ENCODE assay signal across 11 cellular contexts in genomic region chr11:8685820-8686219, GRCh38. TPM values are rescaled to one million over a fixed set of nuclear protein-coding genes. Genes with fewer than 3 reads are reported as not detected.
DNase-seq lines count a peak whose midpoint lies in the region; ATAC-seq, FAIRE-seq and TF ChIP-seq lines count a peak whose summit lies in the region.
"Had no signal": no experiment of that assay in that cellular context is flagged by ENCODE, and none has a peak within 500 bp of the region (broad histone marks: within the 10 kb centered on the region; RNA-seq: fewer than 3 reads in every experiment).

No MANE protein-coding gene starts in this region.

- DNase-seq in CD4-positive, alpha-beta T cell, result no peak
- DNase-seq in HCT116 (ENCODE audit: low read depth, low spot score) (no peak), T-helper 17 cell (no peak), mesendoderm (no peak), NCI-H2107 (lab: John Stamatoyannopoulos, UW) (no peak), kidney (no peak), NCI-H774 (lab: John Stamatoyannopoulos, UW) (no peak)
- DNase-seq: activated naive CD8-positive, alpha-beta T cell treated with anti-CD3 and anti-CD28 coated beads, Interleukin-2, amount 10 ng/mL, durations not matched to agents 7 days and 5 days; KBM-7; NCI-H2171; RPMI8226 had no signal

- ATAC-seq in CD4-positive, alpha-beta T cell (ENCODE audit: poor library complexity), result no peak
- ATAC-seq in HCT116, result no peak
- ATAC-seq in T-helper 17 cell, result no peak

- no peaks in the 10 kb centered on the region for H3K9me2 ChIP-seq in HCT116 (ENCODE audit: insufficient read depth)

- H3K36me3 ChIP-seq in HCT116 (ENCODE audit: control insufficient read depth in 1 of 2, insufficient read depth in 2 of 2, low read length in 2 of 2), result peaks cover 24 to 42% of the 10 kb centered on the region in 2 experiments
- peaks cover 12% of the 10 kb centered on the region for H3K36me3 ChIP-seq in mesendoderm (ENCODE audit: control insufficient read depth, insufficient read depth, low read length)
- H3K36me3 ChIP-seq in kidney (ENCODE audit: control insufficient read depth in 1 of 2, insufficient read depth in 2 of 2, low read length in 2 of 2), result peaks cover 19 to 29% of the 10 kb centered on the region in 2 donors

- FAIRE-seq in kidney (lab: Jason Lieb, UNC), result no peak

- peak overlapping the region; percentile 99 for H3K27ac Mint-ChIP-seq in CD4-positive, alpha-beta T cell
- H3K27ac Mint-ChIP-seq in T-helper 17 cell, result peak overlapping the region; percentile 95

- H3K9me3 Mint-ChIP-seq in CD4-positive, alpha-beta T cell, result no peaks in the 10 kb centered on the region
- H3K9me3 Mint-ChIP-seq: activated naive CD8-positive, alpha-beta T cell treated with anti-CD3 and anti-CD28 coated beads, Interleukin-2, amount 10 ng/mL, durations not matched to agents 7 days and 5 days had no signal

- POLR2A ChIA-PET in CD4-positive, alpha-beta T cell (lab: Charles Lee), result no interaction called here
- POLR2A ChIA-PET in HCT116 (lab: Charles Lee), result interaction anchor here (1.5 kb wide), 1 partner anchor 29 kb away, joined by 3 read pairs; no protein-coding TSS in a partner anchor

- H4K8ac ChIP-seq in mesendoderm (ENCODE audit: low read depth, low read length), result no peak overlapping the region

- intact Hi-C loops in CD4-positive, alpha-beta T cell (cut with DNase I, micrococcal nuclease), result loop anchor here (5.0 to 10.0 kb wide), 8 partner anchors 319 to 1859 kb away; partner anchors contain the start of genes ADM (in 1 of the 2), AMPD3 (in 1 of the 2), IPO7 (in 1 of the 2) and NRIP3 (in 1 of the 2)
- intact Hi-C loops in HCT116 (cut with micrococcal nuclease), result loop anchor here (5.0 kb wide), 2 partner anchors 186 to 276 kb away; partner anchors contain the start of gene TMEM9B
- intact Hi-C loops in kidney (cut with DNase I), result no loop called here

- no peak overlapping the region for H4K5ac ChIP-seq in mesendoderm (ENCODE audit: low read length)

- TF ChIP-seq POLR2A in HCT116 (IDR thresholded peaks at IDR 0.05; ENCODE audit: borderline replicate concordance, extremely low read depth, insufficient read depth, insufficient read length), result no peak

- peaks cover 68% of the 10 kb centered on the region for H3K79me2 ChIP-seq in HCT116 (ENCODE audit: insufficient read depth, low read length)
- peaks cover 27% of the 10 kb centered on the region for H3K79me2 ChIP-seq in mesendoderm (ENCODE audit: control insufficient read depth, insufficient read depth, low read length)

- no peak overlapping the region for H2AK5ac ChIP-seq in mesendoderm (ENCODE audit: low read length)

- H3K23ac ChIP-seq in mesendoderm (ENCODE audit: low read length), result no peak overlapping the region

- WGBS in mesendoderm (ENCODE audit: extremely low coverage, insufficient coverage, low lambda C conversion rate), result no CpG with 5 or more reads among the region's 2 CpGs

- H3K9me3 ChIP-seq in CD4-positive, alpha-beta T cell (ENCODE audit: control insufficient read depth, low read length), result no peaks in the 10 kb centered on the region
- H3K9me3 ChIP-seq in HCT116 (ENCODE audit: control insufficient read depth in 1 of 2, insufficient read depth in 1 of 2, low read depth in 1 of 2, low read length in 2 of 2) (no peaks in the 10 kb centered on the region), T-helper 17 cell (ENCODE audit: control insufficient read depth, low read length, poor library complexity, severe bottlenecking) (no peaks in the 10 kb centered on the region), kidney (ENCODE audit: control insufficient read depth in 1 of 2, low read length in 2 of 2) (no peaks in the 10 kb centered on the region)

- no peak overlapping the region for H2AFZ ChIP-seq in HCT116 (ENCODE audit: low read depth, low read length, poor library complexity, severe bottlenecking)

- RAD21 ChIA-PET in HCT116 (lab: Charles Lee; ENCODE audit: low non-redundant PET in 1 of 2, low total read pairs in 2 of 2, uncharacterized antibody in 2 of 2, unreplicated experiment in 2 of 2), result no interaction called here

- TF ChIP-seq RAD21 in HCT116 (IDR thresholded peaks at IDR 0.05; ENCODE audit: low read depth), result no peak

- peaks cover 3% of the 10 kb centered on the region; the same call in 1 of the 2 replicates for H4K20me1 ChIP-seq in HCT116 (ENCODE audit: insufficient read depth)

- TF ChIP-seq CTCF in CD4-positive, alpha-beta T cell (IDR thresholded peaks at IDR 0.05), result no peak
- no peak for TF ChIP-seq CTCF in HCT116 (IDR thresholded peaks at IDR 0.05 in 2 of 3, conservative IDR thresholded peaks at IDR 0.05 in 1 of 3; ENCODE audit: borderline replicate concordance in 1 of 3, insufficient read depth in 1 of 3, low read depth in 2 of 3, low read length in 2 of 3)
- no peak for TF ChIP-seq CTCF in kidney (IDR thresholded peaks at IDR 0.05; ENCODE audit: borderline replicate concordance, extremely low read depth, insufficient read depth)

- H3K4me1 Mint-ChIP-seq in CD4-positive, alpha-beta T cell (ENCODE audit: low read depth), result peaks cover 66% of the 10 kb centered on the region
- peaks cover 50% of the 10 kb centered on the region for H3K4me1 Mint-ChIP-seq in T-helper 17 cell

- peak overlapping the region; percentile 99 for H3K9ac ChIP-seq in HCT116 (ENCODE audit: low read length)
- peak overlapping the region; percentile 100 for H3K9ac ChIP-seq in mesendoderm (ENCODE audit: low read length)
- no peak overlapping the region for H3K9ac ChIP-seq in kidney (ENCODE audit: low read length in 2 of 2)

- no peak overlapping the region for H2BK15ac ChIP-seq in mesendoderm (replicated peaks; ENCODE audit: low read depth)

- CTCF ChIA-PET in CD4-positive, alpha-beta T cell (lab: Charles Lee), result no interaction called here
- CTCF ChIA-PET in HCT116 (lab: Charles Lee), result no interaction called here

- peaks cover 27 to 64% of the 10 kb centered on the region in 2 experiments for H3K4me1 ChIP-seq in HCT116 (ENCODE audit: control insufficient read depth in 1 of 2, insufficient read depth in 2 of 2, low read length in 2 of 2)
- H3K4me1 ChIP-seq in mesendoderm (ENCODE audit: control insufficient read depth, low read depth, low read length), result peaks cover 2% of the 10 kb centered on the region
- peaks cover 10 to 27% of the 10 kb centered on the region in 2 donors for H3K4me1 ChIP-seq in kidney (ENCODE audit: control insufficient read depth in 1 of 2, insufficient read depth in 1 of 2, low read depth in 1 of 2, low read length in 2 of 2)

- H3K27ac ChIP-seq in CD4-positive, alpha-beta T cell (ENCODE audit: low read depth, low read length), result no peak overlapping the region
- H3K27ac ChIP-seq in HCT116 (ENCODE audit: low read depth, low read length) (peak overlapping the region; percentile 97), mesendoderm (ENCODE audit: low read depth, low read length) (no peak overlapping the region), kidney (ENCODE audit: low read depth in 2 of 2, low read length in 2 of 2) (no peak overlapping the region)

- no peak overlapping the region for H3K56ac ChIP-seq in mesendoderm (ENCODE audit: low read length)

- H3K4me2 ChIP-seq in HCT116 (ENCODE audit: low read length) (peak overlapping the region; percentile 80), mesendoderm (ENCODE audit: low read length) (no peak overlapping the region)

- H3K4me3 Mint-ChIP-seq in CD4-positive, alpha-beta T cell, result peak overlapping the region; percentile 99
- H3K4me3 Mint-ChIP-seq in T-helper 17 cell, result peak overlapping the region; percentile 25

- H3K36me3 Mint-ChIP-seq in CD4-positive, alpha-beta T cell (ENCODE audit: low read depth), result peaks cover 80% of the 10 kb centered on the region
- H3K36me3 Mint-ChIP-seq in T-helper 17 cell (ENCODE audit: low read depth), result peaks cover 11% of the 10 kb centered on the region

- H2BK5ac ChIP-seq in mesendoderm (ENCODE audit: low read length), result no peak overlapping the region

- H3K4me3 ChIP-seq in HCT116 (replicated peaks in 1 of 2; ENCODE audit: low read depth in 1 of 2, low read length in 2 of 2), result no peak overlapping the region
- H3K4me3 ChIP-seq in mesendoderm (ENCODE audit: low read length), result no peak overlapping the region
- H3K4me3 ChIP-seq in kidney (ENCODE audit: low read length in 2 of 2), result no peak overlapping the region

- H3K4ac ChIP-seq in mesendoderm (ENCODE audit: low read depth, low read length), result no peak overlapping the region

- no peaks in the 10 kb centered on the region for H3K27me3 Mint-ChIP-seq in CD4-positive, alpha-beta T cell
- H3K27me3 Mint-ChIP-seq in T-helper 17 cell, result no peaks in the 10 kb centered on the region
- H3K27me3 Mint-ChIP-seq: activated naive CD8-positive, alpha-beta T cell treated with anti-CD3 and anti-CD28 coated beads, Interleukin-2, amount 10 ng/mL, durations not matched to agents 7 days and 5 days had no signal

- peaks cover 7% of the 10 kb centered on the region for H3K79me1 ChIP-seq in mesendoderm (ENCODE audit: low read length)

- no peak overlapping the region for H2BK120ac ChIP-seq in mesendoderm (ENCODE audit: low read depth, low read length)

- BruUV-seq in HCT116 (replicated peaks; lab: Mats Ljungman, UMichigan), result no TSS peak

- H3K18ac ChIP-seq in mesendoderm (ENCODE audit: low read length), result no peak overlapping the region

- no peaks in the 10 kb centered on the region for H3K27me3 ChIP-seq in CD4-positive, alpha-beta T cell (ENCODE audit: control insufficient read depth, insufficient read depth, low read length)
- H3K27me3 ChIP-seq in HCT116 (ENCODE audit: insufficient read depth, low read length) (no peaks in the 10 kb centered on the region), mesendoderm (ENCODE audit: insufficient read depth, low read length, poor library complexity) (no peaks in the 10 kb centered on the region)

TF ChIP-seq in HCT116, 20 proteins besides CTCF, POLR2A, EP300 and RAD21 (continues in another document):
- TF ChIP-seq EZH2 (IDR thresholded peaks at IDR 0.05) (no peak), JUND (IDR thresholded peaks at IDR 0.05) (no peak), EZH2phosphoT487 (IDR thresholded peaks at IDR 0.05; ENCODE audit: borderline replicate concordance) (no peak), ZNF274 (IDR thresholded peaks at IDR 0.05; ENCODE audit: low read depth, low read length) (no peak)
- TF ChIP-seq, protein P1, sequence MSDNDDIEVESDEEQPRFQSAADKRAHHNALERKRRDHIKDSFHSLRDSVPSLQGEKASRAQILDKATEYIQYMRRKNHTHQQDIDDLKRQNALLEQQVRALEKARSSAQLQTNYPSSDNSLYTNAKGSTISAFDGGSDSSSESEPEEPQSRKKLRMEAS (IDR thresholded peaks at IDR 0.05), result no peak

RNA-seq across cellular contexts. Expression of gene RPL27A, which starts 3.2 kb away (rescaled TPM):
- total RNA-seq in CD4-positive, alpha-beta T cell, result 1,000 to 10,000 TPM; 1,667 to 1,721 TPM
- total RNA-seq in HCT116 (2021; ENCODE audit: unreplicated experiment) (1,055 TPM), T-helper 17 cell (1,000 to 10,000 TPM; 1,682 to 1,804 TPM), kidney (664 TPM)
- polyA plus RNA-seq in HCT116 (2012), result 3,070 and 3,597 TPM in 2 replicates
- polyA plus RNA-seq in mesendoderm (2013, experiment 1 of 2), result 2,670 TPM
- 2,699 TPM for polyA plus RNA-seq in mesendoderm (2013, experiment 2 of 2)
- 2,260 TPM for polyA plus RNA-seq in kidney (ENCODE audit: insufficient read depth, low read depth, low replicate concordance)

RNA-seq across cellular contexts. Expression of gene TRIM66, which starts 3.4 kb away (rescaled TPM):
- 1 to 10 TPM; 6.8 to 9.8 TPM for total RNA-seq in CD4-positive, alpha-beta T cell
- total RNA-seq in HCT116 (2021; ENCODE audit: unreplicated experiment), result 24.8 TPM
- polyA plus RNA-seq in HCT116 (2012), result 7.9 and 9.3 TPM in 2 replicates
- 10 to 100 TPM; 20.0 to 23.5 TPM for total RNA-seq in T-helper 17 cell
- 0.79 TPM for polyA plus RNA-seq in mesendoderm (2013, experiment 1 of 2)
- polyA plus RNA-seq in mesendoderm (2013, experiment 2 of 2), result 0.87 TPM
- 25.7 TPM for total RNA-seq in kidney
- 1.4 TPM for polyA plus RNA-seq in kidney (ENCODE audit: insufficient read depth, low read depth, low replicate concordance)

Comparison
In these comparisons a context has a peak if more than half of its experiments do, and no peak if none do; other contexts are left out.
1. H3K9ac ChIP-seq: peak in HCT116 (single experiment) and mesendoderm (single experiment); none in kidney (0 of 2).